ENCODE assay signal across 8 cellular contexts in the genomic region with DNA sequence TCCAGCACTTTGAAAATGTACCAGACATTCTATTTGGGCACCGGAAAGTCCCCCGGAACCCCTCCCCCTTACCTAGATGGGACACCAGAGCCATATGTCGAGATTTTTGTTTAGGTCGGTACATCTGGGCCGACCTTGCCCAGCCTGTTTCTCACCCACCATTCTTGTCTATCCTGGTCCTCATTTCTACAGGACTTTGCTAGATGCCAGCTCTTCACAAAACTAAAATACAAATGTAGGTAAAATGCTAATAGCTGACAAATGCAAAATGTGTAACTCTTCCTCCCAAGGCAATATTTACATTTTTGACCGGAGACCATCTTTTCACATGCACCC. TPM values are rescaled to one million over a fixed set of nuclear protein-coding genes. Genes with fewer than 3 reads are reported as not detected.
DNase-seq lines count a peak whose midpoint lies in the region; ATAC-seq and TF ChIP-seq lines count a peak whose summit lies in the region.
"Not testable (repeated sequence)": the region's sequence is repeated elsewhere in the genome, so short reads cannot be mapped to it uniquely, and the experiment has no call there.

No MANE protein-coding gene starts in this region.

- not testable (repeated sequence) for H3K27me3 Mint-ChIP-seq in activated naive CD8-positive, alpha-beta T cell

- H3K27ac ChIP-seq in 22Rv1 (peak overlapping the region; percentile 65), epithelial cell of prostate (peak overlapping the region; percentile 59), lower lobe of right lung (peak overlapping the region; percentile 86), gastrocnemius medialis (peak overlapping the region; percentile 88 to 93 (median 91))
- not testable (repeated sequence) for H3K27ac ChIP-seq in PC-3 (ENCODE audit: low read length)

- H3K4me3 Mint-ChIP-seq in activated naive CD8-positive, alpha-beta T cell = peak overlapping the region; percentile 95

- not testable (repeated sequence) for H3K9me3 ChIP-seq in PC-3 (ENCODE audit: low read length); lower lobe of right lung; gastrocnemius medialis

- not testable (repeated sequence) for H3K27me3 ChIP-seq in PC-3 (ENCODE audit: low read length); lower lobe of right lung (ENCODE audit: low read depth); gastrocnemius medialis

- not testable (repeated sequence) for H3K4me1 ChIP-seq in PC-3 (ENCODE audit: insufficient read depth, low read length)
- H3K4me1 ChIP-seq in lower lobe of right lung = peaks cover 18% of the 10 kb centered on the region
- peaks cover 13 to 38% of the 10 kb centered on the region in 2 donors for H3K4me1 ChIP-seq in gastrocnemius medialis

- not testable (repeated sequence) for H3K9me2 ChIP-seq in PC-3 (replicated peaks; ENCODE audit: low read length)

- not testable (repeated sequence) for H3K36me3 Mint-ChIP-seq in activated naive CD8-positive, alpha-beta T cell

- peak overlapping the region; percentile 74 for H3K27ac Mint-ChIP-seq in activated naive CD8-positive, alpha-beta T cell

- not testable (repeated sequence) for DNase-seq in PC-3; epithelial cell of prostate (ENCODE audit: low read depth, low spot score); lower lobe of right lung; gastrocnemius medialis

- peak overlapping the region; percentile 92 for H3K9ac ChIP-seq in PC-3 (ENCODE audit: low read length)

- H3F3A ChIP-seq in PC-3 (ENCODE audit: low read length, unreplicated experiment) = not testable (repeated sequence)

- H3K4me1 Mint-ChIP-seq in activated naive CD8-positive, alpha-beta T cell (ENCODE audit: low read depth) = peaks cover 25% of the 10 kb centered on the region

- ATAC-seq in GM18909 (IDR thresholded peaks at IDR 0.05; ENCODE audit: poor library complexity, unreplicated experiment) (peak; percentile 13), HG02840 (IDR thresholded peaks at IDR 0.05; ENCODE audit: low FRiP score, unreplicated experiment) (peak; percentile 17)
- ATAC-seq in PC-3, lower lobe of right lung, gastrocnemius medialis: not testable (repeated sequence)

- POLR2A ChIA-PET in PC-3 (lab: Charles Lee; ENCODE audit: unreplicated experiment) = not testable (repeated sequence)

- intact Hi-C loops in PC-3 (cut with micrococcal nuclease); lower lobe of right lung (cut with DNase I): not testable (repeated sequence)
- intact Hi-C loops in gastrocnemius medialis (cut with DNase I; ENCODE audit: low total_unique reads) = loop anchor here (10.0 kb wide), 1 partner anchor 479 kb away; no protein-coding TSS in a partner anchor

- CTCF ChIA-PET in PC-3 (lab: Charles Lee) = not testable (repeated sequence)

- H3K4me3 ChIP-seq in PC-3 (ENCODE audit: low read length) (peak overlapping the region; percentile 84), lower lobe of right lung (peak overlapping the region; percentile 94), gastrocnemius medialis (peak overlapping the region; percentile 77 to 90 (median 83))

- TF ChIP-seq POLR2A in gastrocnemius medialis (IDR thresholded peaks at IDR 0.05) = not testable (repeated sequence)

- in situ Hi-C loops in gastrocnemius medialis (cut with MboI; ENCODE audit: low sequenced_read_pairs in 4 of 4) = not testable (repeated sequence)

- H3K79me2 ChIP-seq in PC-3 (ENCODE audit: low read length) = not testable (repeated sequence)

- TF ChIP-seq CTCF in 22Rv1 (IDR thresholded peaks at IDR 0.05) (peak; percentile 55), PC-3 (conservative IDR thresholded peaks at IDR 0.05; ENCODE audit: low read depth, low read length) (peak; percentile 24; the same call in 1 of the 2 replicates)
- TF ChIP-seq CTCF in lower lobe of right lung (IDR thresholded peaks at IDR 0.05); gastrocnemius medialis (IDR thresholded peaks at IDR 0.05 in 4 of 5, conservative IDR thresholded peaks at IDR 0.05 in 1 of 5): not testable (repeated sequence)

- peak overlapping the region; percentile 83 for H2AFZ ChIP-seq in PC-3 (ENCODE audit: low read length)

- H3K9me3 Mint-ChIP-seq in activated naive CD8-positive, alpha-beta T cell (ENCODE audit: low read depth) = not testable (repeated sequence)

- H4K20me1 ChIP-seq in PC-3 (ENCODE audit: low read length) = not testable (repeated sequence)

- H3K36me3 ChIP-seq in PC-3 (ENCODE audit: low read depth, low read length); lower lobe of right lung; gastrocnemius medialis: not testable (repeated sequence)

- BruUV-seq in PC-3 (replicated peaks; lab: Mats Ljungman, UMichigan) = not testable (repeated sequence)

- peak overlapping the region; percentile 92 for H3K4me2 ChIP-seq in PC-3 (ENCODE audit: low read length)

RNA-seq across cellular contexts. Expression of gene DHRS4, which starts 0.7 kb away (rescaled TPM):
- 103 and 108 TPM in 2 replicates for total RNA-seq in PC-3 (2014; rRNA removed)
- total RNA-seq in lower lobe of right lung = 35.4 TPM
- total RNA-seq in gastrocnemius medialis = 10 to 100 TPM; 26.0 to 56.2 (median 44.1) TPM

RNA-seq across cellular contexts. Expression of gene DHRS4L2, which starts 34.5 kb away (rescaled TPM):
- total RNA-seq in PC-3 (2014; rRNA removed) (16.5 and 26.7 TPM in 2 replicates), lower lobe of right lung (19.4 TPM), gastrocnemius medialis (10 to 100 TPM; 12.1 to 40.2 (median 25.0) TPM)
